Comparison of ENCODE assay signal across 9 cellular contexts in the genomic region with DNA sequence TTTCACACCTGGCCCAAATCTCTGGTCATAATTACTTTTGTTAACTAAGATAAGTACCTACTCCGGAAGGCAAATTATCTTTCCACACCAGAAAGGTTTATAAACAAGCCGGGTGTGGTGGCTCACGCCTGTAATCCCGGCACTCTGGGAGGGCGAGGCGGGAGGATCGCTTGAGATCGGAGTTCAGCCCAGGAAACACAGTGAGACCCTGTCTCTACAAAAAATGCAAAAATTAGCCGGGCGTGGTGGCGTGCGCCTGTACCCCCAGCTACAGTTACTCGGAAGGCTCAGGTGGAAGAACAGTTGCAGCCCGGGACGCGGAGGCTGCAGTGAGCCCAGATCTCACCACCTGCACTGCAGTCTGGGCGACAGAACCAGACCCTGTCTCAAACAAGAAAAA. TPM values are rescaled to one million over a fixed set of nuclear protein-coding genes. Genes with fewer than 3 reads are reported as not detected.
DNase-seq lines count a peak whose midpoint lies in the region; ATAC-seq, FAIRE-seq and TF ChIP-seq lines count a peak whose summit lies in the region.
"Had no signal": no experiment of that assay in that cellular context is flagged by ENCODE, and none has a peak within 500 bp of the region (broad histone marks: within the 10 kb centered on the region; RNA-seq: fewer than 3 reads in every experiment).

No MANE protein-coding gene starts in this region.

- H3K4me2 ChIP-seq in GM12878 (ENCODE audit: control insufficient read depth, insufficient read depth), result peak overlapping the region; percentile 88

- 9% methylated on average over 17 of the region's 17 CpGs for WGBS in GM12878 (ENCODE audit: insufficient coverage, insufficient replicate concordance, low lambda C conversion rate, missing lambda C conversion rate)

- peaks cover 14% of the 10 kb centered on the region for H4K20me1 ChIP-seq in GM12878 (ENCODE audit: control insufficient read depth, insufficient read depth)

- H3K27ac ChIP-seq in GM12878 (ENCODE audit: control insufficient read depth, insufficient read depth) (0 out of 2 replicates have a peak overlapping the region, but pooled peaks have one; percentile 15), mucosa of rectum (ENCODE audit: low read depth in 2 of 2, low read length in 2 of 2) (no peak overlapping the region)

- H3K4me3 ChIP-seq in BE2C (ENCODE audit: low read depth, low read length) (peak overlapping the region; percentile 92), HFF-Myc (replicated peaks; ENCODE audit: low read depth, low read length) (peak overlapping the region; percentile 86), GM12878 (peak overlapping the region; percentile 77), mucosa of rectum (ENCODE audit: low read length in 2 of 2) (peak overlapping the region; percentile 14 to 96)

- H3K36me3 ChIP-seq in BE2C, result peaks cover 10% of the 10 kb centered on the region
- peaks cover 0 to 3% of the 10 kb centered on the region in 2 experiments; a peak in 2 of 4 replicates for H3K36me3 ChIP-seq in GM12878 (ENCODE audit: control insufficient read depth in 2 of 2, insufficient read depth in 2 of 2, low read length in 1 of 2)
- no peaks in the 10 kb centered on the region for H3K36me3 ChIP-seq in mucosa of rectum (ENCODE audit: control insufficient read depth in 2 of 2, insufficient read depth in 2 of 2, low read length in 2 of 2)
- H3K36me3 ChIP-seq: tibial artery had no signal

- TF ChIP-seq EP300 in GM12878 (IDR thresholded peaks at IDR 0.05; ENCODE audit: borderline replicate concordance in 1 of 2, control insufficient read depth in 1 of 2, low read depth in 2 of 2, low read length in 2 of 2), result no peak

- RAD21 ChIA-PET in GM12878 (lab: Charles Lee; ENCODE audit: unreplicated experiment), result interaction anchor here (1.2 to 2.1 kb wide), 3 partner anchors 13 to 24 kb away, joined by 3 to 5 read pairs (median 5); no protein-coding TSS in a partner anchor

- no peak overlapping the region for H2AFZ ChIP-seq in GM12878 (ENCODE audit: control insufficient read depth, low read depth, low read length)

- peak overlapping the region; percentile 80 for H3K9ac ChIP-seq in GM12878 (ENCODE audit: control insufficient read depth, insufficient read depth, low read length)
- H3K9ac ChIP-seq in mucosa of rectum (ENCODE audit: low read depth in 1 of 2, low read length in 2 of 2), result no peak overlapping the region

- no peak for TF ChIP-seq POLR2A in GM12878 (IDR thresholded peaks at IDR 0.05; ENCODE audit: low read depth, low read length)

- BruUV-seq in GM12878 (replicated peaks; lab: Mats Ljungman, UMichigan), result no TSS peak

- TF ChIP-seq CTCF in BE2C (IDR thresholded peaks at IDR 0.05; ENCODE audit: low read depth, low read length), result no peak
- TF ChIP-seq CTCF in HFF-Myc (IDR thresholded peaks at IDR 0.05; ENCODE audit: low read depth, low read length, missing control alignments), result no peak
- TF ChIP-seq CTCF in GM12878 (IDR thresholded peaks at IDR 0.05 in 2 of 3, conservative IDR thresholded peaks at IDR 0.05 in 1 of 3; ENCODE audit: control insufficient read depth in 2 of 3, extremely low read depth in 1 of 3, insufficient read depth in 1 of 3, low read depth in 3 of 3, low read length in 3 of 3), result no peak

- CTCF ChIA-PET in GM12878 (lab: Yijun Ruan, JAX), result interaction anchor here (1.3 to 5.1 kb wide), 3 partner anchors 8 to 293 kb away, joined by 3 to 74 read pairs (median 5); no protein-coding TSS in a partner anchor

- H3K27me3 ChIP-seq in BE2C (no peaks in the 10 kb centered on the region), GM12878 (replicated peaks in 1 of 2; ENCODE audit: control insufficient read depth in 2 of 2, insufficient read depth in 2 of 2, low read length in 1 of 2) (no peaks in the 10 kb centered on the region), mucosa of rectum (ENCODE audit: control insufficient read depth in 2 of 2, insufficient read depth in 2 of 2, low read length in 2 of 2) (no peaks in the 10 kb centered on the region)
- H3K27me3 ChIP-seq: tibial artery had no signal

- H3K4me1 ChIP-seq in BE2C (peaks cover 14% of the 10 kb centered on the region), GM12878 (ENCODE audit: control insufficient read depth, insufficient read depth, low read length) (peaks cover 15% of the 10 kb centered on the region), mucosa of rectum (ENCODE audit: control insufficient read depth in 2 of 2, insufficient read depth in 2 of 2, low read length in 2 of 2) (peaks cover 35 to 40% of the 10 kb centered on the region in 2 donors)

- ATAC-seq in GM12878 (no peak), HG03571 (IDR thresholded peaks at IDR 0.05; ENCODE audit: unreplicated experiment) (no peak), GM21447 (IDR thresholded peaks at IDR 0.05; ENCODE audit: unreplicated experiment) (no peak)

- TF ChIP-seq RAD21 in GM12878 (IDR thresholded peaks at IDR 0.05; ENCODE audit: insufficient read depth, low read depth, low read length), result no peak

- SMC1A ChIA-PET in GM12878 (lab: Charles Lee; ENCODE audit: uncharacterized antibody, unreplicated experiment), result interaction anchor here (1.0 to 4.6 kb wide), 8 partner anchors 8 to 283 kb away, joined by 3 to 48 read pairs (median 7); no protein-coding TSS in a partner anchor

- POLR2A ChIA-PET in GM12878 (lab: Charles Lee), result interaction anchor here (1.4 to 4.5 kb wide), 2 partner anchors 11 to 22 kb away, joined by 5 to 24 read pairs; no protein-coding TSS in a partner anchor

- DNase-seq in BE2C, result no peak
- no peak for DNase-seq in HFF-Myc (ENCODE audit: extremely low read depth, low read depth)
- no peak for DNase-seq in GM12878 (ENCODE audit: low read depth, low spot score)
- DNase-seq in MV-4-11 (lab: John Stamatoyannopoulos, UW), result no peak
- no peak for DNase-seq in NOMO-1 (lab: John Stamatoyannopoulos, UW; ENCODE audit: unreplicated experiment in 2 of 2)
- DNase-seq: tibial artery had no signal

- no peak for FAIRE-seq in GM12878 (lab: Jason Lieb, UNC)

- intact Hi-C loops in GM12878 (cut with micrococcal nuclease; ENCODE audit: unreplicated experiment), result no loop called here

- H3K9me3 ChIP-seq in BE2C (no peaks in the 10 kb centered on the region), GM12878 (replicated peaks; ENCODE audit: control insufficient read depth, insufficient read depth, low read length) (no peaks in the 10 kb centered on the region; the same call in 2 of the 3 replicates), mucosa of rectum (ENCODE audit: control insufficient read depth in 2 of 2, low read length in 2 of 2) (no peaks in the 10 kb centered on the region)
- H3K9me3 ChIP-seq: tibial artery had no signal

- peaks cover 68% of the 10 kb centered on the region for H3K79me2 ChIP-seq in GM12878 (ENCODE audit: control insufficient read depth, insufficient read depth, low read length)

- in situ Hi-C loops in GM12878 (cut with MboI), result no loop called here

TF ChIP-seq in GM12878, 131 proteins besides CTCF, POLR2A, EP300 and RAD21:
- TF ChIP-seq MXI1 (IDR thresholded peaks at IDR 0.05; ENCODE audit: low read depth, low read length) (0 out of 2 replicates have a peak, but pooled peaks have one; percentile 29), CBX5 (IDR thresholded peaks at IDR 0.05; ENCODE audit: low read depth) (no peak), SMARCA5 (IDR thresholded peaks at IDR 0.05) (0 out of 2 replicates have a peak, but pooled peaks have one; percentile 42)
TF ChIP-seq in GM12878: peak in this region for 2.

RNA-seq across cellular contexts. Expression of a gene that starts 2.1 kb away (rescaled TPM):
- 55.2 TPM for polyA plus RNA-seq in BE2C (2012; ENCODE audit: insufficient read depth, insufficient read length, low read depth)
- 118 and 124 TPM in 2 replicates for total RNA-seq in GM12878 (2013; cell fraction: nucleolus; rRNA removed)
- total RNA-seq in GM12878 (2014; rRNA removed) (20.7 and 22.6 TPM in 2 replicates), GM12878 (2014; rRNA removed; fragmentation: Illumina TruSeq; extraction: Trizol) (30.0 and 31.4 TPM in 2 replicates), GM12878 (2021) (76.9 and 80.2 TPM in 2 replicates)
- 21.9 TPM for polyA plus RNA-seq in GM12878 (2011; ENCODE audit: low read depth)
- polyA plus RNA-seq in GM12878 (2011; rRNA removed) (87.6 and 105 TPM in 2 replicates), GM12878 (2014; fragmentation: Illumina TruSeq; extraction: Trizol) (55.8 and 73.1 TPM in 2 replicates), GM12878 (2014; fragmentation: Nextera tagmentation; extraction: Ambion mirVana) (10 to 100 TPM; 14.5 to 17.8 TPM), GM12878 (2014; rRNA removed) (43.6 and 47.4 TPM in 2 replicates), GM12878 (2016; fragmentation: Nextera tagmentation; extraction: Ambion mirVana) (10 to 100 TPM; 23.9 to 27.4 TPM)
- 51.9 and 57.3 TPM in 2 replicates for polyA plus RNA-seq in GM12878 (2011; cell fraction: cytosol; rRNA removed)
- 41.2 and 44.4 TPM in 2 replicates for polyA plus RNA-seq in GM12878 (2011; cell fraction: nucleus; rRNA removed)
- polyA plus RNA-seq in GM12878 (2012), result 32.6 and 44.2 TPM in 2 replicates
- 282 and 345 TPM in 2 replicates for polyA minus RNA-seq in GM12878 (2011; rRNA and poly(A)+ RNA removed)
- 67.8 and 78.9 TPM in 2 replicates for polyA minus RNA-seq in GM12878 (2011; cell fraction: cytosol; rRNA and poly(A)+ RNA removed)
- polyA minus RNA-seq in GM12878 (2011; cell fraction: nucleus; rRNA and poly(A)+ RNA removed), result 72.5 and 92.7 TPM in 2 replicates
